Comparison of ENCODE assay signal across 8 cellular contexts in genomic region chr1:26705227-26705626, GRCh38. TPM values are rescaled to one million over a fixed set of nuclear protein-coding genes. Genes with fewer than 3 reads are reported as not detected.
A peak's percentile ranks its signal among the peaks of the same experiment; 100 is the strongest.
DNase-seq lines count a peak whose midpoint lies in the region; ATAC-seq and TF ChIP-seq lines count a peak whose summit lies in the region.
"Not testable (repeated sequence)": the region's sequence is repeated elsewhere in the genome, so short reads cannot be mapped to it uniquely, and the experiment has no call there.

No MANE protein-coding gene starts in this region.

- POLR2A ChIA-PET in naive thymus-derived CD8-positive, alpha-beta T cell (lab: Charles Lee): interaction anchor here (1.5 to 4.8 kb wide), 2 partner anchors 8 to 83 kb away, joined by 9 to 40 read pairs; partner anchors contain the start of genes ARID1A and PIGV

- H3K27me3 Mint-ChIP-seq in naive thymus-derived CD8-positive, alpha-beta T cell: not testable (repeated sequence)

- peak overlapping the region; percentile 76 for H3K27ac ChIP-seq in ACC112 (ENCODE audit: low read depth, low read length)
- not testable (repeated sequence) for H3K27ac ChIP-seq in DOHH2 (ENCODE audit: low read depth, low read length)
- peak overlapping the region; percentile 63 for H3K27ac ChIP-seq in OCI-LY1 (ENCODE audit: low read depth, low read length, poor library complexity, severe bottlenecking)
- H3K27ac ChIP-seq in VCaP: peak overlapping the region; percentile 61; the same call in 1 of the 2 replicates
- H3K27ac ChIP-seq in breast epithelium: peak overlapping the region; percentile 46 to 71
- peak overlapping the region; percentile 51 for H3K27ac ChIP-seq in cardiac muscle cell

- H3K79me2 ChIP-seq in ACC112 (ENCODE audit: control insufficient read depth, insufficient read depth, low read length, unreplicated experiment): peaks cover 92% of the 10 kb centered on the region
- peaks cover 100% of the 10 kb centered on the region for H3K79me2 ChIP-seq in DOHH2 (ENCODE audit: control insufficient read depth, low read length)
- peaks cover 95% of the 10 kb centered on the region for H3K79me2 ChIP-seq in OCI-LY1 (ENCODE audit: insufficient read depth, low read length)

- H3K9ac ChIP-seq in OCI-LY1 (ENCODE audit: low read length): not testable (repeated sequence)

- H3K9me3 ChIP-seq in DOHH2 (ENCODE audit: control insufficient read depth, insufficient read depth, low read length); OCI-LY1 (ENCODE audit: low read length); breast epithelium; cardiac muscle cell (ENCODE audit: low read depth): not testable (repeated sequence)

- ATAC-seq in naive thymus-derived CD8-positive, alpha-beta T cell: not testable (repeated sequence)

- TF ChIP-seq POLR2A in breast epithelium (IDR thresholded peaks at IDR 0.05): not testable (repeated sequence)

- H3K36me3 Mint-ChIP-seq in naive thymus-derived CD8-positive, alpha-beta T cell: peaks cover 0 to 41% (median 11%) of the 10 kb centered on the region in 3 donors

- H3K4me3 ChIP-seq in ACC112 (ENCODE audit: low read depth, low read length) (peak overlapping the region; percentile 32; the same call in 1 of the 2 replicates), DOHH2 (ENCODE audit: low read length) (peak overlapping the region; percentile 23), OCI-LY1 (ENCODE audit: low read depth, low read length, poor library complexity, severe bottlenecking) (peak overlapping the region; percentile 17)
- not testable (repeated sequence) for H3K4me3 ChIP-seq in breast epithelium, cardiac muscle cell

- H3K9me3 Mint-ChIP-seq in naive thymus-derived CD8-positive, alpha-beta T cell: not testable (repeated sequence)

- H2AFZ ChIP-seq in ACC112 (ENCODE audit: low read length, unreplicated experiment); OCI-LY1 (ENCODE audit: low read length): not testable (repeated sequence)

- H3K9me2 ChIP-seq in DOHH2 (replicated peaks; ENCODE audit: control insufficient read depth, low read length); OCI-LY1 (ENCODE audit: low read depth, low read length): not testable (repeated sequence)

- peak overlapping the region; percentile 87 for H3K4me2 ChIP-seq in DOHH2 (ENCODE audit: low read length)
- peak overlapping the region; percentile 47 for H3K4me2 ChIP-seq in OCI-LY1 (ENCODE audit: low read length)

- not testable (repeated sequence) for H3F3A ChIP-seq in DOHH2 (ENCODE audit: control insufficient read depth, insufficient read depth); OCI-LY1 (ENCODE audit: insufficient read depth, low read length)

- H3K27ac Mint-ChIP-seq in naive thymus-derived CD8-positive, alpha-beta T cell: peak overlapping the region in 5 of 10 donors; percentile 22 to 74 (median 66)

- H3K4me1 ChIP-seq in ACC112 (ENCODE audit: control insufficient read depth, insufficient read depth, low read length, unreplicated experiment) (peaks cover 71% of the 10 kb centered on the region), DOHH2 (ENCODE audit: control insufficient read depth, low read length) (peaks cover 75% of the 10 kb centered on the region), OCI-LY1 (ENCODE audit: insufficient read depth, low read length, severe bottlenecking) (peaks cover 71% of the 10 kb centered on the region), breast epithelium (peaks cover 0 to 30% of the 10 kb centered on the region in 2 donors), cardiac muscle cell (ENCODE audit: low read depth) (peaks cover 52% of the 10 kb centered on the region)

- not testable (repeated sequence) for DNase-seq in breast epithelium (ENCODE audit: low spot score in 2 of 2); cardiac muscle cell (ENCODE audit: low read depth in 1 of 2, low spot score in 1 of 2); naive thymus-derived CD8-positive, alpha-beta T cell
- DNase-seq in stimulated activated CD8-positive, alpha-beta memory T cell treated with anti-CD3 and anti-CD28 coated beads, Interleukin-4, amount 100 ng/mL, for 48 hours: peak; percentile 13

- intact Hi-C loops in breast epithelium (cut with DNase I; ENCODE audit: low total_unique reads): not testable (repeated sequence)

- H3K27me3 ChIP-seq in ACC112 (ENCODE audit: insufficient read depth, low read length); DOHH2 (ENCODE audit: control insufficient read depth, low read length); OCI-LY1 (ENCODE audit: insufficient read depth, low read length); breast epithelium; cardiac muscle cell: not testable (repeated sequence)

- not testable (repeated sequence) for H3K36me3 ChIP-seq in ACC112 (ENCODE audit: insufficient read depth, low read length); breast epithelium; cardiac muscle cell
- H3K36me3 ChIP-seq in DOHH2 (ENCODE audit: control insufficient read depth, low read length): peaks cover 86% of the 10 kb centered on the region
- peaks cover 71% of the 10 kb centered on the region for H3K36me3 ChIP-seq in OCI-LY1 (ENCODE audit: insufficient read depth, low read length)

- H4K20me1 ChIP-seq in DOHH2 (ENCODE audit: control insufficient read depth, insufficient read depth, low read depth, low read length) (peaks cover 51% of the 10 kb centered on the region), OCI-LY1 (ENCODE audit: insufficient read depth, low read length) (peaks cover 12% of the 10 kb centered on the region; the same call in 1 of the 2 replicates)

- peak overlapping the region in 7 of 10 donors; percentile 8 to 73 (median 61) for H3K4me3 Mint-ChIP-seq in naive thymus-derived CD8-positive, alpha-beta T cell

- H3K4me1 Mint-ChIP-seq in naive thymus-derived CD8-positive, alpha-beta T cell: peaks cover 19 to 41% (median 24%) of the 10 kb centered on the region in 4 donors

- not testable (repeated sequence) for TF ChIP-seq CTCF in DOHH2 (IDR thresholded peaks at IDR 0.05; ENCODE audit: low read depth, low read length, poor library complexity, severe bottlenecking); OCI-LY1 (IDR thresholded peaks at IDR 0.05; ENCODE audit: low read length); VCaP (conservative IDR thresholded peaks at IDR 0.05); breast epithelium (IDR thresholded peaks at IDR 0.05); cardiac muscle cell (IDR thresholded peaks at IDR 0.05; ENCODE audit: low read depth, low read length)

RNA-seq across cellular contexts. Expression of gene ARID1A, which starts 9.4 kb away (rescaled TPM):
- total RNA-seq in breast epithelium (10 to 100 TPM; 32.8 to 41.9 (median 35.4) TPM), cardiac muscle cell (52.9 and 93.3 TPM in 2 replicates)
- 28.5 and 43.1 TPM in 2 replicates for polyA plus RNA-seq in cardiac muscle cell
- 100 to 1,000 TPM; 123 TPM for total RNA-seq in naive thymus-derived CD8-positive, alpha-beta T cell
- 10 to 100 TPM; 21.2 to 32.0 (median 28.9) TPM for polyA plus RNA-seq in naive thymus-derived CD8-positive, alpha-beta T cell
